ENCODE assay signal across 27 cellular contexts in genomic region chr1:171999756-172000155, GRCh38.
A peak's percentile ranks its signal among the peaks of the same experiment; 100 is the strongest.
DNase-seq lines count a peak whose midpoint lies in the region; ATAC-seq and TF ChIP-seq lines count a peak whose summit lies in the region.
"Had no signal": no experiment of that assay in that cellular context is flagged by ENCODE, and none has a peak within 500 bp of the region (broad histone marks: within the 10 kb centered on the region; RNA-seq: fewer than 3 reads in every experiment).

No MANE protein-coding gene starts in this region.

- H2AFZ ChIP-seq in IMR-90 (replicated peaks; ENCODE audit: low read length, poor library complexity) (no peak overlapping the region), mesenchymal stem cell (ENCODE audit: low read depth, low read length) (no peak overlapping the region)

- no peak overlapping the region for H2AK5ac ChIP-seq in IMR-90 (ENCODE audit: low read depth, low read length)
- H2AK5ac ChIP-seq in mesenchymal stem cell (ENCODE audit: low read length, severe bottlenecking), result no peak overlapping the region

- no peak overlapping the region for H3K4ac ChIP-seq in IMR-90 (ENCODE audit: low read depth, low read length)
- H3K4ac ChIP-seq in mesenchymal stem cell (ENCODE audit: low read depth in 1 of 2, low read length in 2 of 2), result no peak overlapping the region

- H2BK120ac ChIP-seq in IMR-90 (ENCODE audit: low read depth, low read length) (no peak overlapping the region), mesenchymal stem cell (ENCODE audit: low read depth, low read length) (no peak overlapping the region)

- BruUV-seq in IMR-90 (replicated peaks; lab: Mats Ljungman, UMichigan), result no TSS peak

- no peak overlapping the region for H2BK20ac ChIP-seq in IMR-90 (ENCODE audit: low read depth, low read length)

- H3K4me1 ChIP-seq in IMR-90 (ENCODE audit: control insufficient read depth, insufficient read depth, low read length) (peaks cover 3% of the 10 kb centered on the region; the same call in 1 of the 2 replicates), mesenchymal stem cell (ENCODE audit: control insufficient read depth, insufficient read depth, low read depth, low read length) (peaks cover 2% of the 10 kb centered on the region), adrenal gland (replicated peaks in 1 of 2) (peaks cover 0 to 13% of the 10 kb centered on the region in 2 donors)
- H3K4me1 ChIP-seq: pancreas, stomach, tibial artery had no signal

- H3K27ac ChIP-seq in IMR-90 (ENCODE audit: insufficient read depth, low read length) (no peak overlapping the region), mesenchymal stem cell (ENCODE audit: low read length, poor library complexity, severe bottlenecking) (no peak overlapping the region), adrenal gland (no peak overlapping the region)
- H3K27ac ChIP-seq: BLaER1, cardiac muscle cell, pancreas, stomach, tibial artery had no signal

- no peak overlapping the region for H4K5ac ChIP-seq in IMR-90 (ENCODE audit: low read depth, low read length)

- H3K27me3 ChIP-seq in IMR-90 (ENCODE audit: control insufficient read depth, insufficient read depth, low read length), result no peaks in the 10 kb centered on the region
- H3K27me3 ChIP-seq in mesenchymal stem cell (ENCODE audit: control insufficient read depth in 1 of 2, insufficient read depth in 1 of 2, low read length in 2 of 2), result no peaks in the 10 kb centered on the region
- H3K27me3 ChIP-seq in adrenal gland, result no peaks in the 10 kb centered on the region
- H3K27me3 ChIP-seq: BLaER1, cardiac muscle cell, stomach, tibial artery had no signal

- H2BK12ac ChIP-seq in mesenchymal stem cell (ENCODE audit: low read length in 2 of 2), result no peak overlapping the region

- H3K4me3 ChIP-seq in AG10803 (ENCODE audit: low read length) (no peak overlapping the region), IMR-90 (ENCODE audit: insufficient read depth, low read depth, low read length) (no peak overlapping the region), mesenchymal stem cell (ENCODE audit: insufficient read depth in 1 of 2, low read depth in 1 of 2, low read length in 2 of 2) (no peak overlapping the region), adrenal gland (no peak overlapping the region)
- H3K4me3 ChIP-seq: BLaER1, cardiac muscle cell, mucosa of descending colon, pancreas, stomach, tibial artery had no signal

- no peak overlapping the region for H3K9ac ChIP-seq in IMR-90 (ENCODE audit: low read depth, low read length)
- H3K9ac ChIP-seq in mesenchymal stem cell (ENCODE audit: low read length), result no peak overlapping the region
- H3K9ac ChIP-seq: BLaER1 had no signal

- no peak overlapping the region for H2AK9ac ChIP-seq in IMR-90 (replicated peaks; ENCODE audit: low read depth, low read length, poor library complexity)

- POLR2A ChIA-PET in IMR-90 (lab: Charles Lee; ENCODE audit: unreplicated experiment), result no interaction called here

- no peaks in the 10 kb centered on the region for H3K9me1 ChIP-seq in IMR-90 (ENCODE audit: insufficient read depth, low read length)

- no peak overlapping the region for H4K8ac ChIP-seq in IMR-90 (ENCODE audit: low read depth in 2 of 2, low read length in 2 of 2)
- no peak overlapping the region for H4K8ac ChIP-seq in mesenchymal stem cell (ENCODE audit: low read length)

- no peaks in the 10 kb centered on the region for H3K79me1 ChIP-seq in IMR-90 (ENCODE audit: low read depth in 1 of 2, low read length in 2 of 2)
- H3K79me1 ChIP-seq in mesenchymal stem cell (replicated peaks; ENCODE audit: low read length, poor library complexity, severe bottlenecking), result no peaks in the 10 kb centered on the region

- no peak overlapping the region for H3K14ac ChIP-seq in IMR-90 (replicated peaks; ENCODE audit: low read depth, low read length)
- no peak overlapping the region for H3K14ac ChIP-seq in mesenchymal stem cell (ENCODE audit: low read length in 2 of 2)

- no peaks in the 10 kb centered on the region for H3K9me3 ChIP-seq in IMR-90 (ENCODE audit: control insufficient read depth, insufficient read depth, low read length)
- H3K9me3 ChIP-seq in mesenchymal stem cell (ENCODE audit: control insufficient read depth, low read length), result no peaks in the 10 kb centered on the region
- H3K9me3 ChIP-seq in adrenal gland (replicated peaks in 1 of 3), result no peaks in the 10 kb centered on the region
- H3K9me3 ChIP-seq: BLaER1, mucosa of descending colon, pancreas, stomach, tibial artery had no signal

- H3K36me3 ChIP-seq in IMR-90 (ENCODE audit: control insufficient read depth, insufficient read depth, low read length), result no peaks in the 10 kb centered on the region
- H3K36me3 ChIP-seq in mesenchymal stem cell (ENCODE audit: control insufficient read depth in 1 of 2, insufficient read depth in 2 of 2, low read depth in 1 of 2, low read length in 2 of 2), result no peaks in the 10 kb centered on the region
- H3K36me3 ChIP-seq in adrenal gland (replicated peaks in 1 of 2), result no peaks in the 10 kb centered on the region
- H3K36me3 ChIP-seq: BLaER1, cardiac muscle cell, pancreas, stomach, tibial artery had no signal

- H3K23ac ChIP-seq in IMR-90 (ENCODE audit: low read depth, low read length) (no peak overlapping the region), mesenchymal stem cell (ENCODE audit: low read length in 2 of 2) (no peak overlapping the region)

- CTCF ChIA-PET in IMR-90 (lab: Yijun Ruan, JAX), result no interaction called here

- no peak; the same call in 1 of the 2 replicates for ATAC-seq in IMR-90 (ENCODE audit: low read depth)
- ATAC-seq: activated CD8-positive, alpha-beta T cell treated with anti-CD3 and anti-CD28 coated beads for 36 hours; activated T-helper 17 cell treated with anti-CD3 and anti-CD28 coated beads, Interleukin-2, amount 50 U/mL, for 72 hours; mucosa of descending colon; pancreas; T-helper 17 cell had no signal

- no peak overlapping the region for H3K56ac ChIP-seq in IMR-90 (ENCODE audit: extremely low read depth, insufficient read depth, low read length)

- in situ Hi-C loops in IMR-90 (cut with MboI; ENCODE audit: low sequenced_read_pairs), result loop anchor here (10.0 to 25.0 kb wide), 2 partner anchors 425 to 713 kb away; partner anchors contain the start of gene C1orf105

- intact Hi-C loops in IMR-90 (cut with micrococcal nuclease), result loop anchor here (5.0 to 10.0 kb wide), 3 partner anchors 275 to 718 kb away; partner anchors contain the start of gene SUCO
- intact Hi-C loops in adrenal gland (cut with DNase I), result loop anchor here (10.0 kb wide), 1 partner anchor 405 kb away; no protein-coding TSS in a partner anchor

- TF ChIP-seq RAD21 in IMR-90 (IDR thresholded peaks at IDR 0.05; ENCODE audit: low read length), result no peak

- DNase-seq in AG10803 (ENCODE audit: low read depth) (peak; percentile 91), IMR-90 (peak; percentile 10), amniotic epithelial cell (ENCODE audit: low read depth) (peak; percentile 15), mesenchymal stem cell (peak; percentile 12), NCI-H1105 (lab: John Stamatoyannopoulos, UW) (no peak), NCI-H69 (lab: John Stamatoyannopoulos, UW) (no peak), NCI-H2081 (lab: John Stamatoyannopoulos, UW) (no peak), adrenal gland (no peak)
- DNase-seq: activated CD8-positive, alpha-beta T cell treated with anti-CD3 and anti-CD28 coated beads for 36 hours; activated naive CD4-positive, alpha-beta T cell treated with anti-CD3 and anti-CD28 coated beads, Interleukin-2, amount 50 U/mL, for 16 hours; anterior cingulate cortex; cortex of kidney; endodermal cell; GDM1; mucosa of descending colon; NCI-H1048; NCI-H187; NCI-H526 treated with DMSO at 0.1 percent for 48 hours; nephron progenitor cell; pancreas; stimulated activated CD4-positive, alpha-beta T cell treated with anti-CD3 and anti-CD28 coated beads, Interleukin-2, amount 100 ng/mL, for 24 hours; stomach; T-helper 17 cell; tibial artery had no signal

- TF ChIP-seq CTCF in AG10803 (conservative IDR thresholded peaks at IDR 0.05; ENCODE audit: low read length) (no peak), IMR-90 (conservative IDR thresholded peaks at IDR 0.05; ENCODE audit: low read depth, low read length) (no peak), adrenal gland (IDR thresholded peaks at IDR 0.05) (no peak)

- H3K4me2 ChIP-seq in IMR-90 (ENCODE audit: low read depth, low read length) (no peak overlapping the region), mesenchymal stem cell (ENCODE audit: low read length, poor library complexity, severe bottlenecking) (no peak overlapping the region)
- H3K4me2 ChIP-seq: BLaER1 had no signal

- no peak overlapping the region for H3K18ac ChIP-seq in IMR-90 (ENCODE audit: low read depth, low read length)
- H3K18ac ChIP-seq in mesenchymal stem cell (ENCODE audit: low read depth in 1 of 2, low read length in 2 of 2), result no peak overlapping the region

- TF ChIP-seq POLR2A in IMR-90 (IDR thresholded peaks at IDR 0.05; ENCODE audit: low read depth, low read length) (no peak), adrenal gland (IDR thresholded peaks at IDR 0.05) (no peak)

- dilution Hi-C loops in IMR-90 (cut with HindIII; ENCODE audit: low sequenced_read_pairs, unreplicated experiment), result no loop called here

- 83% methylated on average over 2 of the region's 2 CpGs; no CpG with 5 or more reads in 1 of the 2 experiments for WGBS in IMR-90 (ENCODE audit: extremely low coverage in 2 of 2, insufficient read length in 1 of 2), 2 experiments
- 76% methylated on average over 2 of the region's 2 CpGs for WGBS in mesenchymal stem cell
- 85 to 96% (median 91%) methylated on average over 2 of the region's 2 CpGs for WGBS in adrenal gland, 4 donors

- no peaks in the 10 kb centered on the region for H4K20me1 ChIP-seq in IMR-90 (ENCODE audit: insufficient read depth, low read length)
- H4K20me1 ChIP-seq: BLaER1 had no signal

- H2BK5ac ChIP-seq in IMR-90 (ENCODE audit: low read depth, low read length, poor library complexity, severe bottlenecking) (no peak overlapping the region), mesenchymal stem cell (ENCODE audit: low read depth, low read length, poor library complexity, severe bottlenecking) (no peak overlapping the region)

- H4K91ac ChIP-seq in IMR-90 (ENCODE audit: insufficient read depth, low read depth, low read length) (no peak overlapping the region), mesenchymal stem cell (ENCODE audit: low read length) (no peak overlapping the region)

- H2BK15ac ChIP-seq in IMR-90 (ENCODE audit: low read depth, low read length), result no peak overlapping the region
- no peak overlapping the region for H2BK15ac ChIP-seq in mesenchymal stem cell (ENCODE audit: low read depth, poor library complexity, severe bottlenecking)

TF ChIP-seq in IMR-90, 13 proteins besides CTCF, POLR2A, EP300 and RAD21 (continues in another document):
- TF ChIP-seq BHLHE40 (IDR thresholded peaks at IDR 0.05; ENCODE audit: low read depth, low read length), result no peak
- TF ChIP-seq SMC3 (IDR thresholded peaks at IDR 0.05; ENCODE audit: low read depth, low read length), result no peak
- no peak for TF ChIP-seq USF2 (IDR thresholded peaks at IDR 0.05; ENCODE audit: low read depth, low read length)
- TF ChIP-seq RFX5 (IDR thresholded peaks at IDR 0.05; ENCODE audit: low read depth, low read length), result no peak

Comparison
In these comparisons a context has a peak if more than half of its experiments do, and no peak if none do; other contexts are left out.
1. DNase-seq: peak in AG10803 (single experiment), IMR-90 (single experiment), amniotic epithelial cell (single experiment) and mesenchymal stem cell (single experiment); none in NCI-H1105 (single experiment), NCI-H69 (single experiment), NCI-H2081 (0 of 2) and adrenal gland (0 of 7).